Comparison of ENCODE assay signal across 1 cellular context in the genomic region with DNA sequence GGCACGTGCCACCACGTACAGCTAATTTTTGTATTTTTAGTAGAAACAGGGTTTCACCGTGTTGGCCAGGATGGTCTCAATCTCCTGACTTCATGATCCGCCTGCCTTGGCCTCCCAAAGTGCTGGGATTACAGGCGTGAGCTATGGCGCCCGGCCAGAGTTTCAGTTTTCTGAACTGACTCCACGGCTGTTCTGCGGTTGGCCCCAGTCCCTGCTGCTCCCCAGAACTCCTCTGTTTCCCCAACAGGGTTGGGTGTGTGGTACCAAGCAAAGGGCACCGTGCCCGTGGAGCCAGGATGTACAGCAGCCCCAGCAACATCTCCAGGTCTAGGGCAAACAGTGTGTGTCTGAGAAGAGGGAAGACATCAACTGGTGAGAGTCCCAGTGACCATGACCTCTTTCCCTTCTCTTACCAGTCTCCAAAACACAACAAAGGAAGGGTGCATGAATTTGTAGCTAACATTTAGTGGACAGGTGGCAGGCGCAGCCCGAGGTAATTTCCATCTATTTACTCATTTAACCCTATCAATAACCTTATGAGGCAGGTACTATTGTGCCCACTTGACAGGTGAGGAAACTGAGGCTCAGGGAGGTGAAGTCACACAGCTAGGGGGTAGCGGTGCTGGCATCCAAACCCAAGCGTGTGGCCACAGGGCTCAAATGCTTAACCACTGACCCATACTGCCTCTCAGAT.
TF ChIP-seq lines count a peak whose summit lies in the region.

No MANE protein-coding gene starts in this region.

TF ChIP-seq in GM23338, 12 proteins besides CTCF, POLR2A, EP300 and RAD21 (continued from another document):
- TF ChIP-seq, protein P1, sequence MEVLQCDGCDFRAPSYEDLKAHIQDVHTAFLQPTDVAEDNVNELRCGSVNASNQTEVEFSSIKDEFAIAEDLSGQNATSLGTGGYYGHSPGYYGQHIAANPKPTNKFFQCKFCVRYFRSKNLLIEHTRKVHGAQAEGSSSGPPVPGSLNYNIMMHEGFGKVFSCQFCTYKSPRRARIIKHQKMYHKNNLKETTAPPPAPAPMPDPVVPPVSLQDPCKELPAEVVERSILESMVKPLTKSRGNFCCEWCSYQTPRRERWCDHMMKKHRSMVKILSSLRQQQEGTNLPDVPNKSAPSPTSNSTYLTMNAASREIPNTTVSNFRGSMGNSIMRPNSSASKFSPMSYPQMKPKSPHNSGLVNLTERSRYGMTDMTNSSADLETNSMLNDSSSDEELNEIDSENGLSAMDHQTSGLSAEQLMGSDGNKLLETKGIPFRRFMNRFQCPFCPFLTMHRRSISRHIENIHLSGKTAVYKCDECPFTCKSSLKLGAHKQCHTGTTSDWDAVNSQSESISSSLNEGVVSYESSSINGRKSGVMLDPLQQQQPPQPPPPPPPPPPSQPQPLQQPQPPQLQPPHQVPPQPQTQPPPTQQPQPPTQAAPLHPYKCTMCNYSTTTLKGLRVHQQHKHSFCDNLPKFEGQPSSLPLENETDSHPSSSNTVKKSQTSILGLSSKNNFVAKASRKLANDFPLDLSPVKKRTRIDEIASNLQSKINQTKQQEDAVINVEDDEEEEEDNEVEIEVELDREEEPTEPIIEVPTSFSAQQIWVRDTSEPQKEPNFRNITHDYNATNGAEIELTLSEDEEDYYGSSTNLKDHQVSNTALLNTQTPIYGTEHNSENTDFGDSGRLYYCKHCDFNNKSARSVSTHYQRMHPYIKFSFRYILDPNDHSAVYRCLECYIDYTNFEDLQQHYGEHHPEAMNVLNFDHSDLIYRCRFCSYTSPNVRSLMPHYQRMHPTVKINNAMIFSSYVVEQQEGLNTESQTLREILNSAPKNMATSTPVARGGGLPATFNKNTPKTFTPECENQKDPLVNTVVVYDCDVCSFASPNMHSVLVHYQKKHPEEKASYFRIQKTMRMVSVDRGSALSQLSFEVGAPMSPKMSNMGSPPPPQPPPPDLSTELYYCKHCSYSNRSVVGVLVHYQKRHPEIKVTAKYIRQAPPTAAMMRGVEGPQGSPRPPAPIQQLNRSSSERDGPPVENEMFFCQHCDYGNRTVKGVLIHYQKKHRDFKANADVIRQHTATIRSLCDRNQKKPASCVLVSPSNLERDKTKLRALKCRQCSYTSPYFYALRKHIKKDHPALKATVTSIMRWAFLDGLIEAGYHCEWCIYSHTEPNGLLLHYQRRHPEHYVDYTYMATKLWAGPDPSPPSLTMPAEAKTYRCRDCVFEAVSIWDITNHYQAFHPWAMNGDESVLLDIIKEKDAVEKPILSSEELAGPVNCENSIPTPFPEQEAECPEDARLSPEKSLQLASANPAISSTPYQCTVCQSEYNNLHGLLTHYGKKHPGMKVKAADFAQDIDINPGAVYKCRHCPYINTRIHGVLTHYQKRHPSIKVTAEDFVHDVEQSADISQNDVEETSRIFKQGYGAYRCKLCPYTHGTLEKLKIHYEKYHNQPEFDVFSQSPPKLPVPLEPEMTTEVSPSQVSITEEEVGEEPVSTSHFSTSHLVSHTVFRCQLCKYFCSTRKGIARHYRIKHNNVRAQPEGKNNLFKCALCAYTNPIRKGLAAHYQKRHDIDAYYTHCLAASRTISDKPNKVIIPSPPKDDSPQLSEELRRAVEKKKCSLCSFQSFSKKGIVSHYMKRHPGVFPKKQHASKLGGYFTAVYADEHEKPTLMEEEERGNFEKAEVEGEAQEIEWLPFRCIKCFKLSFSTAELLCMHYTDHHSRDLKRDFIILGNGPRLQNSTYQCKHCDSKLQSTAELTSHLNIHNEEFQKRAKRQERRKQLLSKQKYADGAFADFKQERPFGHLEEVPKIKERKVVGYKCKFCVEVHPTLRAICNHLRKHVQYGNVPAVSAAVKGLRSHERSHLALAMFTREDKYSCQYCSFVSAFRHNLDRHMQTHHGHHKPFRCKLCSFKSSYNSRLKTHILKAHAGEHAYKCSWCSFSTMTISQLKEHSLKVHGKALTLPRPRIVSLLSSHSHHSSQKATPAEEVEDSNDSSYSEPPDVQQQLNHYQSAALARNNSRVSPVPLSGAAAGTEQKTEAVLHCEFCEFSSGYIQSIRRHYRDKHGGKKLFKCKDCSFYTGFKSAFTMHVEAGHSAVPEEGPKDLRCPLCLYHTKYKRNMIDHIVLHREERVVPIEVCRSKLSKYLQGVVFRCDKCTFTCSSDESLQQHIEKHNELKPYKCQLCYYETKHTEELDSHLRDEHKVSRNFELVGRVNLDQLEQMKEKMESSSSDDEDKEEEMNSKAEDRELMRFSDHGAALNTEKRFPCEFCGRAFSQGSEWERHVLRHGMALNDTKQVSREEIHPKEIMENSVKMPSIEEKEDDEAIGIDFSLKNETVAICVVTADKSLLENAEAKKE (CRISPR knock-in tag; IDR thresholded peaks at IDR 0.05): no peak
- TF ChIP-seq ZNF114 (CRISPR knock-in tag; IDR thresholded peaks at IDR 0.05) (no peak), CREB1 (CRISPR knock-in tag; IDR thresholded peaks at IDR 0.05; ENCODE audit: low read depth) (no peak), EZH2 (IDR thresholded peaks at IDR 0.05; ENCODE audit: low read depth, unreplicated experiment) (no peak)
